In genomic region chr20:45392733-45393132, GRCh38 we compare ENCODE assay signal across 15 cellular contexts. TPM values are rescaled to one million over a fixed set of nuclear protein-coding genes. Genes with fewer than 3 reads are reported as not detected.
DNase-seq lines count a peak whose midpoint lies in the region; FAIRE-seq and TF ChIP-seq lines count a peak whose summit lies in the region.
"Had no signal": no experiment of that assay in that cellular context is flagged by ENCODE, and none has a peak within 500 bp of the region (broad histone marks: within the 10 kb centered on the region; RNA-seq: fewer than 3 reads in every experiment).

No MANE protein-coding gene starts in this region.

- no peak overlapping the region for H2AK5ac ChIP-seq in H1 (ENCODE audit: low read depth, low read length)

- no peaks in the 10 kb centered on the region for H3K36me3 ChIP-seq in H1 (ENCODE audit: control insufficient read depth in 2 of 4, insufficient read depth in 4 of 4, low read length in 3 of 4)

- H2BK20ac ChIP-seq in H1 (ENCODE audit: low read length), result no peak overlapping the region

- DNase-seq in NCI-H2227 (lab: John Stamatoyannopoulos, UW; ENCODE audit: unreplicated experiment), result peak; percentile 25
- no peak for DNase-seq in NCI-H2227 treated with DMSO at 0.1 percent for 48 hours (lab: John Stamatoyannopoulos, UW)
- peak; percentile 35 for DNase-seq in NCI-H345 (lab: John Stamatoyannopoulos, UW)
- no peak for DNase-seq in H1 (ENCODE audit: low read depth in 1 of 2, low spot score in 2 of 2)
- no peak for DNase-seq in retinal pigment epithelial cell (ENCODE audit: low read depth)
- DNase-seq in SKM-1 treated with dmso at 0.1 percent for 144 hours (lab: John Stamatoyannopoulos, UW; ENCODE audit: unreplicated experiment), result no peak
- DNase-seq in AML-193 (lab: John Stamatoyannopoulos, UW), result no peak
- DNase-seq in NCI-H446 (lab: John Stamatoyannopoulos, UW), result no peak
- DNase-seq: activated CD4-positive, alpha-beta T cell treated with anti-CD3 and anti-CD28 coated beads, Interleukin-2, amount 50 U/mL, for 48 hours; Calu3; spleen; T-helper 9 cell had no signal

- no peak overlapping the region for H3K18ac ChIP-seq in H1 (ENCODE audit: extremely low read depth, low read length)

- H2BK5ac ChIP-seq in H1 (ENCODE audit: low read depth, low read length), result no peak overlapping the region

- H3K14ac ChIP-seq in H1 (ENCODE audit: insufficient read length), result no peak overlapping the region

- H3K56ac ChIP-seq in H1 (replicated peaks; ENCODE audit: insufficient read length, low read depth, low read length), result no peak overlapping the region

- H4K91ac ChIP-seq in H1 (replicated peaks; ENCODE audit: insufficient read length, low read length), result no peak overlapping the region

- H2AFZ ChIP-seq in H1 (ENCODE audit: low read length), result no peak overlapping the region

- no peak for FAIRE-seq in H1 (lab: Jason Lieb, UNC)

- H2BK12ac ChIP-seq in H1 (ENCODE audit: low read depth, low read length), result no peak overlapping the region

- H3K27me3 ChIP-seq in H1 (replicated peaks in 1 of 4; ENCODE audit: control insufficient read depth in 3 of 4, extremely low read depth in 1 of 4, insufficient read depth in 3 of 4, low read length in 3 of 4), result no peaks in the 10 kb centered on the region
- H3K27me3 ChIP-seq: spleen had no signal

- no peak for TF ChIP-seq EP300 in H1 (IDR thresholded peaks at IDR 0.05; ENCODE audit: borderline replicate concordance in 1 of 2, low read depth in 2 of 2, low read length in 2 of 2)

- whole genome bisulfite sequencing in H1 (ENCODE audit: extremely low coverage in 1 of 2, insufficient coverage in 1 of 2, insufficient read length in 1 of 2, insufficient replicate concordance in 2 of 2, low coverage in 1 of 2, low lambda C conversion rate in 2 of 2, missing lambda C conversion rate in 1 of 2), 2 experiments, result 85% methylated on average over 3 of the region's 3 CpGs; no CpG with 5 or more reads in 1 of the 2 experiments

- TF ChIP-seq RAD21 in H1 (IDR thresholded peaks at IDR 0.05 in 1 of 2, conservative IDR thresholded peaks at IDR 0.05 in 1 of 2; ENCODE audit: low read depth in 2 of 2, low read length in 2 of 2), result peak; percentile 28 to 44; a peak in 3 of 4 replicates

- H2BK120ac ChIP-seq in H1 (replicated peaks; ENCODE audit: low read depth, low read length), result no peak overlapping the region

- H3K23me2 ChIP-seq in H1 (ENCODE audit: low read depth, low read length), result no peaks in the 10 kb centered on the region

- no peak overlapping the region for H4K8ac ChIP-seq in H1 (ENCODE audit: extremely low read depth, insufficient read depth, low read length)

- H3K4me3 ChIP-seq in H1 (ENCODE audit: extremely low read depth in 1 of 4, insufficient read depth in 2 of 4, low read depth in 3 of 4, low read length in 4 of 4), result no peak overlapping the region
- H3K4me3 ChIP-seq in retinal pigment epithelial cell (ENCODE audit: low read length), result no peak overlapping the region
- H3K4me3 ChIP-seq: spleen had no signal

- H4K20me1 ChIP-seq in H1 (replicated peaks in 1 of 2; ENCODE audit: control insufficient read depth in 1 of 2, insufficient read depth in 2 of 2, low read length in 2 of 2), result no peaks in the 10 kb centered on the region

- no peaks in the 10 kb centered on the region for H3K79me2 ChIP-seq in H1 (ENCODE audit: control insufficient read depth in 1 of 2, insufficient read depth in 2 of 2, low read length in 2 of 2)

- no peak overlapping the region for H3K9ac ChIP-seq in H1 (replicated peaks in 1 of 4; ENCODE audit: extremely low read depth in 1 of 4, low read depth in 3 of 4, low read length in 3 of 4)

- no peaks in the 10 kb centered on the region for H3K79me1 ChIP-seq in H1 (ENCODE audit: low read depth, low read length)

- TF ChIP-seq CTCF in H1 (IDR thresholded peaks at IDR 0.05; ENCODE audit: control extremely low read depth in 1 of 3, insufficient read depth in 1 of 3, low read depth in 1 of 3, low read length in 3 of 3) (peak in 2 of 3 experiments; percentile 25 to 28; a peak in 2 of 4 replicates), retinal pigment epithelial cell (conservative IDR thresholded peaks at IDR 0.05; ENCODE audit: low read depth, low read length) (peak; percentile 28)

- POLR2A ChIA-PET in H1 (lab: Charles Lee; ENCODE audit: partially characterized antibody), result interaction anchor here (0.7 to 1.2 kb wide), 4 partner anchors 12 to 499 kb away, joined by 3 to 4 read pairs (median 3); partner anchors contain the start of genes CTSA and NEURL2

- no peak for TF ChIP-seq POLR2A in H1 (IDR thresholded peaks at IDR 0.05; ENCODE audit: control extremely low read depth in 1 of 2, low read depth in 2 of 2, low read length in 2 of 2)

- no peak overlapping the region for H4K5ac ChIP-seq in H1 (ENCODE audit: insufficient read length, low read depth, low read length)

- H3K27ac ChIP-seq in H1 (ENCODE audit: low read depth, low read length), result no peak overlapping the region
- H3K27ac ChIP-seq: spleen had no signal

- CTCF ChIA-PET in H1 (lab: Charles Lee; ENCODE audit: partially characterized antibody), result interaction anchor here (0.6 to 2.8 kb wide), 14 partner anchors 15 to 798 kb away, joined by 3 to 25 read pairs (median 3); no protein-coding TSS in a partner anchor

- no peak overlapping the region for H2BK15ac ChIP-seq in H1 (ENCODE audit: low read length)

- 0 out of 4 replicates have a peak, but pooled peaks cover 0 to under 1% of the 10 kb centered on the region in 2 experiments for H3K9me3 ChIP-seq in H1 (ENCODE audit: insufficient read depth in 2 of 2, low read depth in 1 of 2, low read length in 1 of 2)

- H3K4me1 ChIP-seq in H1 (replicated peaks in 1 of 4; ENCODE audit: control insufficient read depth in 3 of 4, insufficient read depth in 4 of 4, low read length in 3 of 4), result no peaks in the 10 kb centered on the region

- H3K23ac ChIP-seq in H1 (ENCODE audit: insufficient read length), result no peak overlapping the region

- H3K4me2 ChIP-seq in H1 (ENCODE audit: insufficient read depth in 1 of 2, low read depth in 2 of 2, low read length in 2 of 2), result no peak overlapping the region

- H3K4ac ChIP-seq in H1 (replicated peaks; ENCODE audit: insufficient read length, low read depth, low read length), result no peak overlapping the region

TF ChIP-seq in H1, 55 proteins besides CTCF, POLR2A, EP300 and RAD21:
- no peak for TF ChIP-seq NANOG (IDR thresholded peaks at IDR 0.05; ENCODE audit: insufficient read depth, low read depth, low read length, poor library complexity, severe bottlenecking)
- 0 out of 2 replicates have a peak, but pooled peaks have one; percentile 19 for TF ChIP-seq CEBPB (IDR thresholded peaks at IDR 0.05; ENCODE audit: low read depth, low read length)

RNA-seq across cellular contexts. Expression of gene TP53TG5, which starts 14.6 kb away (rescaled TPM):
- not detected in 2 replicates for total RNA-seq in H1 (2021; fragmentation: NEBNext Ultra II Directional; extraction: Animal tissue kit (Norgen Biotek cat#: 25700))
- not detected in 2 replicates for polyA plus RNA-seq in H1 (2011; rRNA removed)
- 0.03 TPM for polyA plus RNA-seq in H1 (2011; cell fraction: cytosol; rRNA removed)
- 1.6 TPM for polyA plus RNA-seq in H1 (2011; cell fraction: nucleus; rRNA removed)
- polyA plus RNA-seq in H1 (2012, experiment 1 of 2), result 0.42 to 0.67 TPM (median 0.60 TPM) in 4 replicates
- polyA plus RNA-seq in H1 (2012, experiment 2 of 2), result not detected
- polyA plus RNA-seq in H1 (2013, experiment 1 of 2), result not detected
- not detected for polyA plus RNA-seq in H1 (2013, experiment 2 of 2)
- 0.19 TPM in 1 of 2 replicates, not detected in the other for polyA minus RNA-seq in H1 (2011; rRNA and poly(A)+ RNA removed)
- not detected for polyA minus RNA-seq in H1 (2011; cell fraction: cytosol; rRNA and poly(A)+ RNA removed)
- polyA minus RNA-seq in H1 (2011; cell fraction: nucleus; rRNA and poly(A)+ RNA removed), result 1.1 TPM
- total RNA-seq: dermis microvascular lymphatic vessel endothelial cell, NCI-H460, osteocyte had no signal

RNA-seq across cellular contexts. Expression of gene DBNDD2, which starts 15.4 kb away (rescaled TPM):
- total RNA-seq in H1 (2021; fragmentation: NEBNext Ultra II Directional; extraction: Animal tissue kit (Norgen Biotek cat#: 25700)), result 50.1 and 55.8 TPM in 2 replicates
- polyA plus RNA-seq in H1 (2011; rRNA removed), result 95.5 and 96.3 TPM in 2 replicates
- polyA plus RNA-seq in H1 (2011; cell fraction: cytosol; rRNA removed), result 85.0 TPM
- 66.6 TPM for polyA plus RNA-seq in H1 (2011; cell fraction: nucleus; rRNA removed)
- 48.7 to 57.4 TPM (median 52.4 TPM) in 4 replicates for polyA plus RNA-seq in H1 (2012, experiment 1 of 2)
- 63.4 TPM for polyA plus RNA-seq in H1 (2012, experiment 2 of 2)
- polyA plus RNA-seq in H1 (2013, experiment 1 of 2), result 42.3 TPM
- 39.7 TPM for polyA plus RNA-seq in H1 (2013, experiment 2 of 2)
- 44.8 and 54.0 TPM in 2 replicates for polyA minus RNA-seq in H1 (2011; rRNA and poly(A)+ RNA removed)
- 20.8 TPM for polyA minus RNA-seq in H1 (2011; cell fraction: cytosol; rRNA and poly(A)+ RNA removed)
- polyA minus RNA-seq in H1 (2011; cell fraction: nucleus; rRNA and poly(A)+ RNA removed), result 23.7 TPM

RNA-seq across cellular contexts. Expression of gene PIGT, which starts 23.2 kb away (rescaled TPM):
- total RNA-seq in H1 (2021; fragmentation: NEBNext Ultra II Directional; extraction: Animal tissue kit (Norgen Biotek cat#: 25700)), result 64.3 and 66.0 TPM in 2 replicates
- 89.7 and 113 TPM in 2 replicates for polyA plus RNA-seq in H1 (2011; rRNA removed)
- 43.9 TPM for polyA plus RNA-seq in H1 (2011; cell fraction: cytosol; rRNA removed)
- 108 TPM for polyA plus RNA-seq in H1 (2011; cell fraction: nucleus; rRNA removed)
- polyA plus RNA-seq in H1 (2012, experiment 1 of 2), result 44.9 to 80.5 TPM (median 75.7 TPM) in 4 replicates
- polyA plus RNA-seq in H1 (2012, experiment 2 of 2), result 96.4 TPM
- 122 TPM for polyA plus RNA-seq in H1 (2013, experiment 1 of 2)
- 130 TPM for polyA plus RNA-seq in H1 (2013, experiment 2 of 2)
- polyA minus RNA-seq in H1 (2011; rRNA and poly(A)+ RNA removed), result 46.3 and 58.1 TPM in 2 replicates
- 44.5 TPM for polyA minus RNA-seq in H1 (2011; cell fraction: cytosol; rRNA and poly(A)+ RNA removed)
- 48.0 TPM for polyA minus RNA-seq in H1 (2011; cell fraction: nucleus; rRNA and poly(A)+ RNA removed)

RNA-seq across cellular contexts. Expression of gene SYS1, which starts 29.8 kb away (rescaled TPM):
- 18.2 and 19.6 TPM in 2 replicates for total RNA-seq in H1 (2021; fragmentation: NEBNext Ultra II Directional; extraction: Animal tissue kit (Norgen Biotek cat#: 25700))
- 50.8 and 57.4 TPM in 2 replicates for polyA plus RNA-seq in H1 (2011; rRNA removed)
- polyA plus RNA-seq in H1 (2011; cell fraction: cytosol; rRNA removed), result 29.3 TPM
- polyA plus RNA-seq in H1 (2011; cell fraction: nucleus; rRNA removed), result 32.0 TPM
- polyA plus RNA-seq in H1 (2012, experiment 1 of 2), result 15.1 to 17.8 TPM (median 16.5 TPM) in 4 replicates
- polyA plus RNA-seq in H1 (2012, experiment 2 of 2), result 23.0 TPM
- 15.6 TPM for polyA plus RNA-seq in H1 (2013, experiment 1 of 2)
- 18.9 TPM for polyA plus RNA-seq in H1 (2013, experiment 2 of 2)
- polyA minus RNA-seq in H1 (2011; rRNA and poly(A)+ RNA removed), result 44.9 and 51.1 TPM in 2 replicates
- 15.0 TPM for polyA minus RNA-seq in H1 (2011; cell fraction: cytosol; rRNA and poly(A)+ RNA removed)
- 21.8 TPM for polyA minus RNA-seq in H1 (2011; cell fraction: nucleus; rRNA and poly(A)+ RNA removed)

RNA-seq across cellular contexts. Expression of gene SDC4, which starts 44.5 kb away (rescaled TPM):
- total RNA-seq in H1 (2021; fragmentation: NEBNext Ultra II Directional; extraction: Animal tissue kit (Norgen Biotek cat#: 25700)), result 59.2 and 60.2 TPM in 2 replicates
- 29.9 and 34.6 TPM in 2 replicates for polyA plus RNA-seq in H1 (2011; rRNA removed)
- polyA plus RNA-seq in H1 (2011; cell fraction: cytosol; rRNA removed), result 33.3 TPM
- 20.2 TPM for polyA plus RNA-seq in H1 (2011; cell fraction: nucleus; rRNA removed)
- 49.5 to 58.2 TPM (median 53.1 TPM) in 4 replicates for polyA plus RNA-seq in H1 (2012, experiment 1 of 2)
- 62.5 TPM for polyA plus RNA-seq in H1 (2012, experiment 2 of 2)
- 51.2 TPM for polyA plus RNA-seq in H1 (2013, experiment 1 of 2)
- 59.1 TPM for polyA plus RNA-seq in H1 (2013, experiment 2 of 2)
- polyA minus RNA-seq in H1 (2011; rRNA and poly(A)+ RNA removed), result 65.3 and 74.9 TPM in 2 replicates
- 45.6 TPM for polyA minus RNA-seq in H1 (2011; cell fraction: cytosol; rRNA and poly(A)+ RNA removed)
- 17.7 TPM for polyA minus RNA-seq in H1 (2011; cell fraction: nucleus; rRNA and poly(A)+ RNA removed)

Comparison
In these comparisons a context has a peak if more than half of its experiments do, and no peak if none do; other contexts are left out.
1. DNase-seq: peak in NCI-H2227 (single experiment) and NCI-H345 (single experiment); none in NCI-H2227 treated with DMSO at 0.1 percent for 48 hours (single experiment), H1 (0 of 2), retinal pigment epithelial cell (single experiment), SKM-1 treated with dmso at 0.1 percent for 144 hours (single experiment), AML-193 (0 of 2) and NCI-H446 (0 of 2).